In the genomic region with DNA sequence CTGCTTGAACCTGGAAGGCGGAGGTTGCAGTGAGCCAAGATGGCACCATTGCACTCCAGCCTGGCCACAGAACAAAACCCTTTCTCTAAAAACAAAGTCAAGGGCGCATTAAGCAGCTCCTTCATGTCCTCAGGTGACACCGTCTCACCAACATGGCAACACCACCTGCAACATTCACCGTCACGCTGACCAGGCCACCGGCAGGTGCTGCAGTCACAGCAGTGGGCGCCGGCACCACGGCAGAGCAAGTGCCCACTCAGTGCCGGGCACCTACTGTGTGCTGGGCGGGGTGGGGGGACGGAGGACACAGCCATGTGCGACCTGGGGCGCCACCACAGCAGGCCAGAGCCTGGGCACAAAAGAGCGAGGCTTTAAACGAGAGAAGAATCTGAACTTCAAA, we compare ENCODE assay signal across 34 cellular contexts. TPM values are rescaled to one million over a fixed set of nuclear protein-coding genes. Genes with fewer than 3 reads are reported as not detected.
"Had no signal": no experiment of that assay in that cellular context is flagged by ENCODE, and none has a peak within 500 bp of the region (broad histone marks: within the 10 kb centered on the region; RNA-seq: fewer than 3 reads in every experiment).

No MANE protein-coding gene starts in this region.

- H3K4me2 ChIP-seq: smooth muscle cell had no signal

- H3K79me2 ChIP-seq: parathyroid adenoma had no signal

- H3K27ac ChIP-seq: ascending aorta, cardiac muscle cell, colonic mucosa, left lung, lower lobe of right lung, parathyroid adenoma, psoas muscle, stomach, thyroid gland, upper lobe of left lung, vagina, WERI-Rb-1 had no signal

- H3K9me3 ChIP-seq: ascending aorta, colonic mucosa, left lung, lower lobe of right lung, psoas muscle, stomach, thyroid gland, upper lobe of left lung, vagina had no signal

- H3K4me1 ChIP-seq: ascending aorta, colonic mucosa, left lung, lower lobe of right lung, parathyroid adenoma, psoas muscle, stomach, thyroid gland, upper lobe of left lung, vagina had no signal

- FAIRE-seq: endometrium, frontal cortex, islet of Langerhans had no signal

- ATAC-seq: activated CD4-positive, CD25-positive, alpha-beta regulatory T cell treated with anti-CD3 and anti-CD28 coated beads, Interleukin-2, amount 50 U/mL, for 24 hours; left lung; lower lobe of right lung; naive thymus-derived CD8-positive, alpha-beta T cell; psoas muscle; stimulated activated naive B cell treated with anti-CD40 and anti-IgM and Interleukin-4, amounts not matched to agents 10 μg/mL and 1 μg/mL and 100 μg/mL, for 72 hours had no signal

- DNase-seq: activated CD4-positive, alpha-beta memory T cell treated with anti-CD3 and anti-CD28 coated beads for 36 hours; activated CD4-positive, alpha-beta T cell treated with anti-CD3 and anti-CD28 coated beads, Interleukin-2, amount 10 ng/mL, durations not matched to agents 24 days and 14 days; activated CD8-positive, alpha-beta memory T cell treated with anti-CD3 and anti-CD28 coated beads, Interleukin-2, amount 50 U/mL, for 4 hours; activated gamma-delta T cell; activated naive CD4-positive, alpha-beta T cell treated with anti-CD3 and anti-CD28 coated beads, Interleukin-2, amount 10 ng/mL, durations not matched to agents 7 days and 5 days; activated naive CD8-positive, alpha-beta T cell treated with anti-CD3 and anti-CD28 coated beads, Interleukin-2, amount 10 ng/mL, durations not matched to agents 7 days and 5 days; activated T-cell treated with anti-CD3 and anti-CD28 coated beads, Interleukin-2, amount 50 U/mL, for 24 hours; cerebellar nuclear complex; colonic mucosa; effector CD8-positive, alpha-beta T cell; left lung; lower lobe of right lung; mesenchymal stem cell; naive thymus-derived CD8-positive, alpha-beta T cell; nucleus accumbens; psoas muscle; stimulated activated CD4-positive, alpha-beta T cell treated with anti-CD3 and anti-CD28 coated beads, Interleukin-1b, Interleukin-23, amount 100 ng/mL, for 48 hours; stimulated activated CD4-positive, alpha-beta T cell treated with anti-CD3 and anti-CD28 coated beads, Interleukin-4, amount 100 ng/mL, for 4 hours; stimulated activated CD8-positive, alpha-beta memory T cell treated with anti-CD3 and anti-CD28 coated beads, Interleukin-4, amount 100 ng/mL, for 48 hours; stimulated activated naive B cell treated with anti-CD40 and anti-IgM and Interleukin-4, amounts not matched to agents 10 μg/mL and 1 μg/mL and 100 μg/mL, for 72 hours; stomach; T1000; thyroid gland; WERI-Rb-1 had no signal

- H3K9ac ChIP-seq: parathyroid adenoma had no signal

- H3K4me3 ChIP-seq: ascending aorta, cardiac muscle cell, colonic mucosa, left lung, lower lobe of right lung, psoas muscle, smooth muscle cell, stomach, thyroid gland, upper lobe of left lung, vagina had no signal

- H3K27me3 ChIP-seq: ascending aorta, cardiac muscle cell, colonic mucosa, left lung, stomach, thyroid gland, upper lobe of left lung, vagina had no signal

- H2AFZ ChIP-seq: parathyroid adenoma had no signal

RNA-seq across cellular contexts. Expression of gene ATAD3C, which starts 34.2 kb away (rescaled TPM):
- total RNA-seq: ascending aorta, frontal cortex, vagina had no signal

RNA-seq across cellular contexts. Expression of gene VWA1, which starts 48.2 kb away (rescaled TPM):
- total RNA-seq: naive thymus-derived CD8-positive, alpha-beta T cell had no signal
- polyA plus RNA-seq: naive thymus-derived CD8-positive, alpha-beta T cell had no signal

RNA-seq across cellular contexts. Expression of gene TMEM240, which starts 56.7 kb away (rescaled TPM):
- total RNA-seq: activated CD4-positive, alpha-beta T cell treated with anti-CD3 and anti-CD28 coated beads, Interleukin-2, amount 10 ng/mL, durations not matched to agents 24 days and 14 days; ascending aorta had no signal
- polyA plus RNA-seq: naive thymus-derived CD8-positive, alpha-beta T cell had no signal
